ENCODE assay signal across 8 cellular contexts in the genomic region with DNA sequence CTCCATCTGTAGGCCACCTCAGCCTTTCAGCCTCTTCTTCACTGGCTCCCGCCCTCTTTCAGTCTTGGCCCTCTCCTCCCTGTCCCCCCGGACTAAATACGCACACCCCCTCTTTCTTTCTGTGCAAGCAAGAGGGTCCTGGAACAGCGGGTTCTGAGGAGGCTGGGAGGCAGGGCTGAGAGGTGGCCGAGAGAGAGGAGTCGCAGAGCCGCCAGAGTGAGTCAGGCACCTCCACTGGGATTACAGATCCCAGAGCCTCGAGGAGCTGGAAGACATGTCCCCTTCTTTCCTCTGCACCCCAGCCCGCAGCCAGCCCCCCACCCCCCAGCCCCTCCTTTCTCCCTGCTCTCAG. TPM values are rescaled to one million over a fixed set of nuclear protein-coding genes. Genes with fewer than 3 reads are reported as not detected.
DNase-seq lines count a peak whose midpoint lies in the region; ATAC-seq and TF ChIP-seq lines count a peak whose summit lies in the region.

A gene (plus strand): TSS at position 1 of the 352 bp plus-strand sequence. CDS start 444 bp downstream, outside the sequence.

- H3K27ac ChIP-seq in AG04450 (ENCODE audit: low read depth, low read length), result no peak within 1 kb of the TSS
- no peak within 1 kb of the TSS for H3K27ac ChIP-seq in HL-60 (replicated peaks)
- H3K27ac ChIP-seq in brain microvascular endothelial cell, result no peak within 1 kb of the TSS
- no peak within 1 kb of the TSS for H3K27ac ChIP-seq in lung (ENCODE audit: low read depth in 1 of 2, low read length in 1 of 2)

- H3K4me3 ChIP-seq in AG04450 (ENCODE audit: low read depth, low read length) (peak within 1 kb of the TSS; percentile 80), HL-60 (replicated peaks; ENCODE audit: insufficient read depth, low read length) (peak within 1 kb of the TSS; percentile 82), brain microvascular endothelial cell (ENCODE audit: low read depth, low read length) (peak within 1 kb of the TSS; percentile 72), lung (peak within 1 kb of the TSS; percentile 79)

- CTCF ChIA-PET in AG04450 (lab: Charles Lee), result no interaction called here

- WGBS in lung, 2 donors, result 30 to 44% methylated on average over 8 to 9 of the region's 9 CpGs

- in situ Hi-C loops in brain microvascular endothelial cell (cut with HindIII; ENCODE audit: low pct_ligation_motif_present, low sequenced_read_pairs), result no loop called here

- POLR2A ChIA-PET in AG04450 (lab: Yijun Ruan, JAX), result interaction anchor here (0.7 kb wide), 1 partner anchor 39 kb away, joined by 3 read pairs; no protein-coding TSS in a partner anchor

- DNase-seq in AG04450 (ENCODE audit: low read depth, low spot score) (no peak), HL-60 (ENCODE audit: low read depth in 1 of 2, low spot score in 1 of 2) (no peak), brain microvascular endothelial cell (no peak), lung (ENCODE audit: low spot score) (no peak), ureter (ENCODE audit: low spot score) (no peak), DMS153 (lab: John Stamatoyannopoulos, UW) (no peak)

- ATAC-seq in lung (ENCODE audit: insufficient read depth, low FRiP score) (no peak), HG03108 (IDR thresholded peaks at IDR 0.05; ENCODE audit: unreplicated experiment) (no peak)
- ATAC-seq in activated CD4-positive, CD25-positive, alpha-beta regulatory T cell treated with anti-CD3 and anti-CD28 coated beads, Interleukin-2, amount 50 U/mL, for 24 hours, result no peak

- H3K9me3 ChIP-seq in AG04450 (ENCODE audit: control insufficient read depth, insufficient read depth, low read length) (no peaks in the 10 kb centered on the region; the same call in 1 of the 2 replicates), lung (ENCODE audit: control insufficient read depth in 2 of 2, insufficient read depth in 1 of 2, low read length in 1 of 2) (no peaks in the 10 kb centered on the region)

- peaks cover 0 to 5% of the 10 kb centered on the region in 2 donors for H3K4me1 ChIP-seq in lung (ENCODE audit: control insufficient read depth in 2 of 2, insufficient read depth in 2 of 2, low read length in 2 of 2)

- H3K27me3 ChIP-seq in AG04450 (ENCODE audit: control insufficient read depth, insufficient read depth, low read length) (peaks cover 18% of the 10 kb centered on the region), HL-60 (ENCODE audit: insufficient read depth, poor library complexity, severe bottlenecking) (peaks cover 16% of the 10 kb centered on the region), brain microvascular endothelial cell (replicated peaks) (peaks cover 2% of the 10 kb centered on the region), lung (ENCODE audit: control insufficient read depth, insufficient read depth) (no peaks in the 10 kb centered on the region)

- H3K36me3 ChIP-seq in brain microvascular endothelial cell (replicated peaks) (no peaks in the 10 kb centered on the region), lung (ENCODE audit: control insufficient read depth in 2 of 2, insufficient read depth in 2 of 2, low read length in 2 of 2) (no peaks in the 10 kb centered on the region)

- no peak for TF ChIP-seq CTCF in AG04450 (IDR thresholded peaks at IDR 0.05; ENCODE audit: low read depth, low read length)
- no peak for TF ChIP-seq CTCF in HL-60 (IDR thresholded peaks at IDR 0.05; ENCODE audit: insufficient read depth, low read length)
- TF ChIP-seq CTCF in brain microvascular endothelial cell (IDR thresholded peaks at IDR 0.05; ENCODE audit: low read depth, low read length, missing control alignments), result no peak
- TF ChIP-seq CTCF in lung (IDR thresholded peaks at IDR 0.05; ENCODE audit: control extremely low read depth, extremely low read depth), result no peak

RNA-seq across cellular contexts. Expression of the gene that starts here (rescaled TPM):
- polyA plus RNA-seq in AG04450 (2011; rRNA removed) (17.8 and 19.7 TPM in 2 replicates), lung (1 to 10 TPM in 1 of 2 donors, under 1 TPM in 1; 0.70 to 1.1 TPM)
- polyA minus RNA-seq in AG04450 (2011; rRNA and poly(A)+ RNA removed), result 22.0 and 24.5 TPM in 2 replicates
- total RNA-seq in lung (1 to 10 TPM; 2.3 to 6.4 TPM), ureter (12.5 TPM)
